39 cellular contexts compared by ENCODE assay signal in genomic region chr1:196030455-196030854, GRCh38.
"Had no signal": no experiment of that assay in that cellular context is flagged by ENCODE, and none has a peak within 500 bp of the region (broad histone marks: within the 10 kb centered on the region; RNA-seq: fewer than 3 reads in every experiment).

No MANE protein-coding gene starts in this region.

- H3K36me3 Mint-ChIP-seq: activated CD4-positive, alpha-beta memory T cell treated with anti-CD3 and anti-CD28 coated beads for 36 hours; activated naive CD4-positive, alpha-beta T cell treated with anti-CD3 and anti-CD28 coated beads, Interleukin-2, amount 10 ng/mL, durations not matched to agents 7 days and 5 days; activated naive CD4-positive, alpha-beta T cell treated with anti-CD3 and anti-CD28 coated beads, Interleukin-2, amount 50 U/mL, for 24 hours; activated naive CD8-positive, alpha-beta T cell; activated naive CD8-positive, alpha-beta T cell treated with anti-CD3 and anti-CD28 coated beads, Interleukin-2, amount 10 ng/mL, durations not matched to agents 7 days and 5 days; brain; WTC11 had no signal

- H3K9me3 Mint-ChIP-seq: activated CD4-positive, alpha-beta memory T cell treated with anti-CD3 and anti-CD28 coated beads for 36 hours; activated CD8-positive, alpha-beta T cell treated with anti-CD3 and anti-CD28 coated beads for 36 hours; activated naive CD4-positive, alpha-beta T cell treated with anti-CD3 and anti-CD28 coated beads, Interleukin-2, amount 10 ng/mL, durations not matched to agents 7 days and 5 days; activated naive CD4-positive, alpha-beta T cell treated with anti-CD3 and anti-CD28 coated beads, Interleukin-2, amount 50 U/mL, for 24 hours; activated naive CD8-positive, alpha-beta T cell treated with anti-CD3 and anti-CD28 coated beads, Interleukin-2, amount 10 ng/mL, durations not matched to agents 7 days and 5 days; activated naive CD8-positive, alpha-beta T cell treated with anti-CD3 and anti-CD28 coated beads, Interleukin-2, amount 50 U/mL, for 24 hours; activated T-cell treated with anti-CD3 and anti-CD28 coated beads, Interleukin-2, amount 50 U/mL, for 4 hours; activated T-helper 1 cell treated with anti-CD3 and anti-CD28 coated beads, Interleukin-12 subunit alpha, Interleukin-12 subunit beta, Interleukin-2, Interleukin-4 antibody, amounts not matched to agents 30 ng/mL and 10 ng/mL and 1 ng/mL, durations not matched to agents 14 hours and 24 hours and 36 hours; activated T-helper 17 cell treated with anti-CD3 and anti-CD28 coated beads, Interleukin-2, amount 50 U/mL, for 72 hours; brain; central memory CD8-positive, alpha-beta T cell; T-helper 1 cell treated with Interleukin-12 subunit alpha and Interleukin-12 subunit beta and Interleukin-4 antibody, amounts not matched to agents 30 μg/mL and 1 μg/mL, for 36 hours; T-helper 2 cell treated with Interferon-gamma antibody and Interleukin-4, amounts not matched to agents 5 μg/mL and 100 μg/mL, for 36 hours had no signal

- H3K36me3 ChIP-seq: ascending aorta, cardiac muscle cell, colonic mucosa, WERI-Rb-1 had no signal

- H3K27me3 ChIP-seq: ascending aorta, cardiac muscle cell, colonic mucosa had no signal

- H3K9me3 ChIP-seq: ascending aorta, colonic mucosa had no signal

- H3K27me3 Mint-ChIP-seq: activated CD4-positive, alpha-beta memory T cell treated with anti-CD3 and anti-CD28 coated beads for 36 hours; activated CD4-positive, alpha-beta T cell treated with anti-CD3 and anti-CD28 coated beads for 36 hours; activated CD8-positive, alpha-beta T cell treated with anti-CD3 and anti-CD28 coated beads for 36 hours; activated naive CD4-positive, alpha-beta T cell treated with anti-CD3 and anti-CD28 coated beads, Interleukin-2, amount 10 ng/mL, durations not matched to agents 7 days and 5 days; activated naive CD4-positive, alpha-beta T cell treated with anti-CD3 and anti-CD28 coated beads, Interleukin-2, amount 50 U/mL, for 24 hours; activated naive CD8-positive, alpha-beta T cell; activated naive CD8-positive, alpha-beta T cell treated with anti-CD3 and anti-CD28 coated beads, Interleukin-2, amount 10 ng/mL, durations not matched to agents 7 days and 5 days; activated naive CD8-positive, alpha-beta T cell treated with anti-CD3 and anti-CD28 coated beads, Interleukin-2, amount 50 U/mL, for 24 hours; activated T-helper 17 cell treated with anti-CD3 and anti-CD28 coated beads, Interleukin-2, amount 50 U/mL, for 72 hours; brain; central memory CD8-positive, alpha-beta T cell had no signal

- H3K4me1 Mint-ChIP-seq: activated CD4-positive, alpha-beta T cell treated with anti-CD3 and anti-CD28 coated beads for 36 hours; activated naive CD4-positive, alpha-beta T cell treated with anti-CD3 and anti-CD28 coated beads, Interleukin-2, amount 10 ng/mL, durations not matched to agents 7 days and 5 days; activated naive CD4-positive, alpha-beta T cell treated with anti-CD3 and anti-CD28 coated beads, Interleukin-2, amount 50 U/mL, for 24 hours; activated naive CD8-positive, alpha-beta T cell treated with anti-CD3 and anti-CD28 coated beads, Interleukin-2, amount 10 ng/mL, durations not matched to agents 7 days and 5 days; activated naive CD8-positive, alpha-beta T cell treated with anti-CD3 and anti-CD28 coated beads, Interleukin-2, amount 50 U/mL, for 24 hours; activated T-helper 17 cell treated with anti-CD3 and anti-CD28 coated beads, Interleukin-2, amount 50 U/mL, for 72 hours; central memory CD8-positive, alpha-beta T cell had no signal

- FAIRE-seq: bronchial epithelial cell had no signal

- DNase-seq: activated CD4-positive, alpha-beta memory T cell treated with anti-CD3 and anti-CD28 coated beads for 36 hours; activated CD4-positive, alpha-beta T cell treated with anti-CD3 and anti-CD28 coated beads for 1 hour; activated CD4-positive, alpha-beta T cell treated with anti-CD3 and anti-CD28 coated beads for 36 hours; activated CD4-positive, alpha-beta T cell treated with anti-CD3 and anti-CD28 coated beads for 48 hours; activated CD4-positive, alpha-beta T cell treated with anti-CD3 and anti-CD28 coated beads, Interleukin-2, amount 50 U/mL, for 1 hour; activated CD4-positive, alpha-beta T cell treated with anti-CD3 and anti-CD28 coated beads, Interleukin-2, amount 50 U/mL, for 4 hours; activated CD4-positive, CD25-positive, alpha-beta regulatory T cell; activated CD8-positive, alpha-beta memory T cell treated with anti-CD3 and anti-CD28 coated beads, Interleukin-2, amount 50 U/mL, for 4 hours; activated CD8-positive, alpha-beta T cell treated with anti-CD3 and anti-CD28 coated beads for 36 hours; activated effector memory CD4-positive, alpha-beta T cell treated with anti-CD3 and anti-CD28 coated beads, Interleukin-2, amount 50 U/mL, for 16 hours; activated gamma-delta T cell treated with Interleukin-2 at 50 U/mL for 16 hours; activated naive CD4-positive, alpha-beta T cell; activated naive CD4-positive, alpha-beta T cell treated with anti-CD3 and anti-CD28 coated beads, Interleukin-2, amount 10 ng/mL, durations not matched to agents 7 days and 5 days; activated naive CD8-positive, alpha-beta T cell treated with anti-CD3 and anti-CD28 coated beads, Interleukin-2, amount 10 ng/mL, durations not matched to agents 7 days and 5 days; activated naive CD8-positive, alpha-beta T cell treated with anti-CD3 and anti-CD28 coated beads, Interleukin-2, amount 50 U/mL, for 24 hours; activated T-cell treated with anti-CD3 and anti-CD28 coated beads for 4 hours; activated T-cell treated with anti-CD3 and anti-CD28 coated beads, Interleukin-2, amount 50 U/mL, for 1 hour; activated T-cell treated with anti-CD3 and anti-CD28 coated beads, Interleukin-2, amount 50 U/mL, for 4 hours; activated T-cell treated with anti-CD3 and anti-CD28 coated beads, Interleukin-2, amount 50 U/mL, for 72 hours; amygdala; anterior cingulate cortex; caudate nucleus; cerebellar nuclear complex; colonic mucosa; T-helper 2 cell; T-helper 9 cell; WERI-Rb-1 had no signal

- H3K4me1 ChIP-seq: ascending aorta, colonic mucosa had no signal

- H3K4me3 Mint-ChIP-seq: activated CD4-positive, alpha-beta memory T cell treated with anti-CD3 and anti-CD28 coated beads for 36 hours; activated CD4-positive, alpha-beta T cell treated with anti-CD3 and anti-CD28 coated beads for 36 hours; activated CD8-positive, alpha-beta T cell treated with anti-CD3 and anti-CD28 coated beads for 36 hours; activated naive CD4-positive, alpha-beta T cell treated with anti-CD3 and anti-CD28 coated beads, Interleukin-2, amount 10 ng/mL, durations not matched to agents 7 days and 5 days; activated naive CD4-positive, alpha-beta T cell treated with anti-CD3 and anti-CD28 coated beads, Interleukin-2, amount 50 U/mL, for 24 hours; activated naive CD8-positive, alpha-beta T cell; activated naive CD8-positive, alpha-beta T cell treated with anti-CD3 and anti-CD28 coated beads, Interleukin-2, amount 10 ng/mL, durations not matched to agents 7 days and 5 days; activated naive CD8-positive, alpha-beta T cell treated with anti-CD3 and anti-CD28 coated beads, Interleukin-2, amount 50 U/mL, for 24 hours; activated T-cell treated with anti-CD3 and anti-CD28 coated beads, Interleukin-2, amount 50 U/mL, for 4 hours; activated T-cell treated with anti-CD3 and anti-CD28 coated beads, Interleukin-2, amount 50 U/mL, for 72 hours; activated T-helper 1 cell treated with anti-CD3 and anti-CD28 coated beads, Interleukin-12 subunit alpha, Interleukin-12 subunit beta, Interleukin-2, Interleukin-4 antibody, amounts not matched to agents 30 ng/mL and 10 ng/mL and 1 ng/mL, durations not matched to agents 14 hours and 24 hours and 36 hours; activated T-helper 17 cell treated with anti-CD3 and anti-CD28 coated beads, Interleukin-2, amount 50 U/mL, for 72 hours; brain; central memory CD8-positive, alpha-beta T cell; T-helper 1 cell treated with Interleukin-12 subunit alpha and Interleukin-12 subunit beta and Interleukin-4 antibody, amounts not matched to agents 30 μg/mL and 1 μg/mL, for 36 hours; T-helper 2 cell treated with Interferon-gamma antibody and Interleukin-4, amounts not matched to agents 5 μg/mL and 100 μg/mL, for 36 hours; WTC11 had no signal

- H3K4me3 ChIP-seq: ascending aorta, cardiac muscle cell, colonic mucosa had no signal

- H3K27ac Mint-ChIP-seq: activated CD4-positive, alpha-beta memory T cell treated with anti-CD3 and anti-CD28 coated beads for 36 hours; activated CD4-positive, alpha-beta T cell treated with anti-CD3 and anti-CD28 coated beads for 36 hours; activated CD8-positive, alpha-beta T cell treated with anti-CD3 and anti-CD28 coated beads for 36 hours; activated naive CD4-positive, alpha-beta T cell treated with anti-CD3 and anti-CD28 coated beads, Interleukin-2, amount 10 ng/mL, durations not matched to agents 7 days and 5 days; activated naive CD4-positive, alpha-beta T cell treated with anti-CD3 and anti-CD28 coated beads, Interleukin-2, amount 50 U/mL, for 24 hours; activated naive CD8-positive, alpha-beta T cell; activated naive CD8-positive, alpha-beta T cell treated with anti-CD3 and anti-CD28 coated beads, Interleukin-2, amount 10 ng/mL, durations not matched to agents 7 days and 5 days; activated naive CD8-positive, alpha-beta T cell treated with anti-CD3 and anti-CD28 coated beads, Interleukin-2, amount 50 U/mL, for 24 hours; activated T-cell treated with anti-CD3 and anti-CD28 coated beads, Interleukin-2, amount 50 U/mL, for 72 hours; activated T-helper 1 cell treated with anti-CD3 and anti-CD28 coated beads, Interleukin-12 subunit alpha, Interleukin-12 subunit beta, Interleukin-2, Interleukin-4 antibody, amounts not matched to agents 30 ng/mL and 10 ng/mL and 1 ng/mL, durations not matched to agents 14 hours and 24 hours and 36 hours; activated T-helper 17 cell treated with anti-CD3 and anti-CD28 coated beads, Interleukin-2, amount 50 U/mL, for 72 hours; brain; T-helper 1 cell treated with Interleukin-12 subunit alpha and Interleukin-12 subunit beta and Interleukin-4 antibody, amounts not matched to agents 30 μg/mL and 1 μg/mL, for 36 hours; T-helper 2 cell treated with Interferon-gamma antibody and Interleukin-4, amounts not matched to agents 5 μg/mL and 100 μg/mL, for 36 hours; WTC11 had no signal

- H3K27ac ChIP-seq: ascending aorta, cardiac muscle cell, colonic mucosa, WERI-Rb-1 had no signal
